In the genomic region with DNA sequence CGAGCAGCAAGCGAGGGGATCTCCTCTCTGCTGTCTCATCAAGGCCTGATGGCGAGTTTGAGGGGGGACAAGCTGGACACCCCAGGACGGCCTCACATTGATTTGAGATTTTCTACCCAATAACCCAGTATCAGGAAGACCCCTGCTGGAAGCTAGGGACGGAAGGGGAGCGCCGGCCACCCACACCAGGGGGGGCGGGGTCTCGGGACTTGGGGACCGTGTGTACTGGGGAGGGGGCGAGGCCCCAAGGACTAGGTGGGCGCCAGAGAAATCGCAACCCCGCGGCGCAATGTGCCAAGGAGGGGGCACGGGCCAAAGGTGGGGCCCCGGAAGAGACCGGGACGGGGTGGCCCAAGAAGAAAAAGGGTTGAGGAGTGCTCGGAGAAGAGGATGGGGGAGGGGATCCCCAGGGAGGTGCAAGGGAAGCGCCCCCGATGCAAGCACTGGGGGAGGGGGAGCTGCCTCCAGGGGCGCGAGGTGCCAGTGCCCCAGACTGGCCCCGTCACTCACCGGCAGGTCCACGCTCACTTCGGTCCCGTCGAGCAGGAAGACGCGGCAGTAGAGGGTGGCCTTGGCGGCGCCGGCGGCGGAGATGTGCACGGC, we compare ENCODE assay signal across 8 cellular contexts. TPM values are rescaled to one million over a fixed set of nuclear protein-coding genes. Genes with fewer than 3 reads are reported as not detected.
A peak's percentile ranks its signal among the peaks of the same experiment; 100 is the strongest.
DNase-seq lines count a peak whose midpoint lies in the region; ATAC-seq and TF ChIP-seq lines count a peak whose summit lies in the region.

No MANE protein-coding gene starts in this region.

- no peaks in the 10 kb centered on the region for H3K36me3 ChIP-seq in Karpas-422 (ENCODE audit: insufficient read depth, low read length)

- no peak overlapping the region for H3K4me2 ChIP-seq in Karpas-422 (ENCODE audit: low read depth, low read length, poor library complexity, severe bottlenecking)

- no peaks in the 10 kb centered on the region for H3K9me3 ChIP-seq in Karpas-422 (ENCODE audit: low read length)

- no peaks in the 10 kb centered on the region for H3K36me3 Mint-ChIP-seq in nephron progenitor cell (ENCODE audit: low read depth)

- peaks cover 57% of the 10 kb centered on the region for H3K27me3 Mint-ChIP-seq in nephron progenitor cell (ENCODE audit: low read depth, poor library complexity)

- no peak overlapping the region for H3K27ac ChIP-seq in Karpas-422 (ENCODE audit: low read length)

- no peak overlapping the region for H2AFZ ChIP-seq in Karpas-422 (ENCODE audit: low read length)

- no peaks in the 10 kb centered on the region for H4K20me1 ChIP-seq in Karpas-422 (ENCODE audit: insufficient read depth, low read depth, low read length)

- peak overlapping the region; percentile 34 for H3K4me3 ChIP-seq in AG10803 (ENCODE audit: low read length)
- no peak overlapping the region for H3K4me3 ChIP-seq in Karpas-422 (ENCODE audit: low read length)

- ATAC-seq in GM19372 (IDR thresholded peaks at IDR 0.05; ENCODE audit: low read depth, unreplicated experiment) = peak; percentile 15
- ATAC-seq in HG02840 (IDR thresholded peaks at IDR 0.05; ENCODE audit: low FRiP score, unreplicated experiment) = no peak

- peaks cover 8% of the 10 kb centered on the region for H3K4me1 ChIP-seq in Karpas-422 (ENCODE audit: low read length)

- H3K27me3 ChIP-seq in Karpas-422 (ENCODE audit: low read length) = no peaks in the 10 kb centered on the region

- H3K9me3 Mint-ChIP-seq in nephron progenitor cell = no peaks in the 10 kb centered on the region

- H3K79me2 ChIP-seq in Karpas-422 (ENCODE audit: low read length) = no peaks in the 10 kb centered on the region

- H3K9ac ChIP-seq in Karpas-422 (ENCODE audit: low read length) = no peak overlapping the region

- H3K4me1 Mint-ChIP-seq in nephron progenitor cell = peaks cover 39% of the 10 kb centered on the region

- H3K27ac Mint-ChIP-seq in nephron progenitor cell = no peak overlapping the region

- TF ChIP-seq CTCF in AG10803 (conservative IDR thresholded peaks at IDR 0.05; ENCODE audit: low read length) (no peak), nephron progenitor cell (IDR thresholded peaks at IDR 0.05) (no peak)

- no peaks in the 10 kb centered on the region for H3K9me2 ChIP-seq in Karpas-422 (replicated peaks; ENCODE audit: insufficient read depth, low read length)

- peak overlapping the region; percentile 88 for H3K4me3 Mint-ChIP-seq in nephron progenitor cell

- no peak for DNase-seq in AG10803 (ENCODE audit: low read depth)
- peak; percentile 22 for DNase-seq in NCI-H345 (lab: John Stamatoyannopoulos, UW)
- peak; percentile 57 for DNase-seq in ecto neural progenitor cell (ENCODE audit: low spot score)
- peak; percentile 44 for DNase-seq in nephron progenitor cell
- no peak for DNase-seq in KG1 (lab: John Stamatoyannopoulos, UW)
- DNase-seq in Karpas-422 = no peak

RNA-seq across cellular contexts. Expression of a gene that starts 1.1 kb away (rescaled TPM):
- not detected in 2 replicates for total RNA-seq in Karpas-422 (2014; rRNA removed; shearing (Covaris generic); ENCODE audit: low replicate concordance)

Comparison
In these comparisons a context has a peak if more than half of its experiments do, and no peak if none do; other contexts are left out.
1. DNase-seq: peak in NCI-H345 (single experiment), ecto neural progenitor cell (single experiment) and nephron progenitor cell (single experiment); none in AG10803 (single experiment), KG1 (single experiment) and Karpas-422 (single experiment).